In the genomic region with DNA sequence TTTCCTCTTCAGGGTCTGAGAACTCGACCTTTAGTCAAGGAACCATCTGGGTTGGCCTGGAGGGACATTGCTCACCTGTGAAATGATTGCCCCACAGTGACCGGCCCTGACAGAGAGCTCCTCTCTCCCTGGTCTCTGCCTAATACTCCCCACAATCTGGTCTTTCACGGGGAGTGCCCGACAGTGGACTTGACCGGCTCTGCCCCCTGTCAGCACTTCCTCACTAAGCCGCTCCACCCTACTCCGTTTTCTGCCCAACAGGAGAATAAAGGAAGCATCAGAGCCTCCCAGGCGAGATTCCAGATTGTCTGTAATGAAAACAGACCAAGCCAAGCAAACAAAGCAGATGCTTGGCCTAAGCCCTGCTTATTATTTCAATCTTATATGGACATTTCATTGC, we compare ENCODE assay signal across 30 cellular contexts.
DNase-seq lines count a peak whose midpoint lies in the region; ATAC-seq and TF ChIP-seq lines count a peak whose summit lies in the region.
"Had no signal": no experiment of that assay in that cellular context is flagged by ENCODE, and none has a peak within 500 bp of the region (broad histone marks: within the 10 kb centered on the region; RNA-seq: fewer than 3 reads in every experiment).

No MANE protein-coding gene starts in this region.

- ATAC-seq in HG02610 (IDR thresholded peaks at IDR 0.05; ENCODE audit: unreplicated experiment) (no peak), GM18502 (IDR thresholded peaks at IDR 0.05; ENCODE audit: poor library complexity, unreplicated experiment) (no peak)
- ATAC-seq: activated CD8-positive, alpha-beta memory T cell treated with anti-CD3 and anti-CD28 coated beads, Interleukin-2, amount 10 ng/mL, durations not matched to agents 7 days and 5 days; activated T-cell treated with anti-CD3 and anti-CD28 coated beads, Interleukin-2, amount 50 U/mL, for 72 hours; left colon; naive thymus-derived CD8-positive, alpha-beta T cell had no signal

- H3K27ac ChIP-seq in left ventricle myocardium inferior (replicated peaks) (peak overlapping the region; percentile 74), skin epidermis (peak overlapping the region in 17 of 21 experiments; percentile 5 to 80 (median 68)), neural progenitor cell (no peak overlapping the region)
- H3K27ac ChIP-seq: BLaER1 treated with 17β-estradiol and CSF1 and Interleukin-3, amounts not matched to agents 10 nM and 100 nM; ovary; transverse colon had no signal

- H3K4me1 Mint-ChIP-seq in neural progenitor cell = peaks cover 2% of the 10 kb centered on the region
- H3K4me1 Mint-ChIP-seq in activated CD4-positive, alpha-beta T cell treated with anti-CD3 and anti-CD28 coated beads, Interleukin-2, amount 10 ng/mL, durations not matched to agents 24 days and 14 days = no peaks in the 10 kb centered on the region
- H3K4me1 Mint-ChIP-seq: activated CD8-positive, alpha-beta memory T cell treated with anti-CD3 and anti-CD28 coated beads, Interleukin-2, amount 10 ng/mL, durations not matched to agents 7 days and 5 days; activated naive CD4-positive, alpha-beta T cell treated with anti-CD3 and anti-CD28 coated beads, Interleukin-2, amount 50 U/mL, for 24 hours; naive thymus-derived CD8-positive, alpha-beta T cell had no signal

- no peak overlapping the region for H3K9ac ChIP-seq in neural progenitor cell
- H3K9ac ChIP-seq: BLaER1 treated with 17β-estradiol and CSF1 and Interleukin-3, amounts not matched to agents 10 nM and 100 nM had no signal

- no peaks in the 10 kb centered on the region for H3F3A ChIP-seq in neural progenitor cell (ENCODE audit: low read depth)

- H4K20me1 ChIP-seq in neural progenitor cell (ENCODE audit: low read depth) = no peaks in the 10 kb centered on the region
- H4K20me1 ChIP-seq: BLaER1 treated with 17β-estradiol and CSF1 and Interleukin-3, amounts not matched to agents 10 nM and 100 nM had no signal

- H2AFZ ChIP-seq in neural progenitor cell (replicated peaks) = no peak overlapping the region

- H3K4me3 Mint-ChIP-seq in neural progenitor cell = no peak overlapping the region
- H3K4me3 Mint-ChIP-seq in activated CD4-positive, alpha-beta T cell treated with anti-CD3 and anti-CD28 coated beads, Interleukin-2, amount 10 ng/mL, durations not matched to agents 24 days and 14 days = no peak overlapping the region
- H3K4me3 Mint-ChIP-seq: activated CD8-positive, alpha-beta memory T cell treated with anti-CD3 and anti-CD28 coated beads, Interleukin-2, amount 10 ng/mL, durations not matched to agents 7 days and 5 days; activated naive CD4-positive, alpha-beta T cell treated with anti-CD3 and anti-CD28 coated beads, Interleukin-2, amount 50 U/mL, for 24 hours; activated T-cell treated with anti-CD3 and anti-CD28 coated beads, Interleukin-2, amount 50 U/mL, for 72 hours; dendritic cell treated with granulocyte-macrophage colony-stimulating factor and Interleukin-4, amounts not matched to agents 40 ng/mL and 50 ng/mL, for 4 days; mesothelial cell of epicardium; naive thymus-derived CD8-positive, alpha-beta T cell; stimulated activated naive CD8-positive, alpha-beta T cell treated with anti-CD3 and anti-CD28 coated beads, Interleukin-15, Interleukin-2, amounts not matched to agents 100 ng/mL and 50 ng/mL, for 24 hours had no signal

- no peak overlapping the region for H3K4me2 ChIP-seq in neural progenitor cell
- H3K4me2 ChIP-seq: BLaER1 treated with 17β-estradiol and CSF1 and Interleukin-3, amounts not matched to agents 10 nM and 100 nM had no signal

- H3K9me3 ChIP-seq in left ventricle myocardium inferior (replicated peaks) (no peaks in the 10 kb centered on the region), neural progenitor cell (ENCODE audit: low read depth) (no peaks in the 10 kb centered on the region)
- H3K9me3 ChIP-seq: BLaER1 treated with 17β-estradiol and CSF1 and Interleukin-3, amounts not matched to agents 10 nM and 100 nM; Caco-2; ovary; transverse colon had no signal

- H3K79me2 ChIP-seq in neural progenitor cell (ENCODE audit: low read depth) = no peaks in the 10 kb centered on the region

- peaks cover 4% of the 10 kb centered on the region for H3K27me3 Mint-ChIP-seq in neural progenitor cell (ENCODE audit: insufficient read depth, low read depth)
- H3K27me3 Mint-ChIP-seq in activated CD4-positive, alpha-beta T cell treated with anti-CD3 and anti-CD28 coated beads, Interleukin-2, amount 10 ng/mL, durations not matched to agents 24 days and 14 days = no peaks in the 10 kb centered on the region
- H3K27me3 Mint-ChIP-seq: activated naive CD4-positive, alpha-beta T cell treated with anti-CD3 and anti-CD28 coated beads, Interleukin-2, amount 50 U/mL, for 24 hours; dendritic cell treated with granulocyte-macrophage colony-stimulating factor and Interleukin-4, amounts not matched to agents 40 ng/mL and 50 ng/mL, for 4 days had no signal

- H3K27me3 ChIP-seq in left ventricle myocardium inferior (ENCODE audit: low read depth) (no peaks in the 10 kb centered on the region), neural progenitor cell (no peaks in the 10 kb centered on the region)
- H3K27me3 ChIP-seq: BLaER1 treated with 17β-estradiol and CSF1 and Interleukin-3, amounts not matched to agents 10 nM and 100 nM; ovary; transverse colon had no signal

- no peaks in the 10 kb centered on the region for H3K36me3 Mint-ChIP-seq in neural progenitor cell
- H3K36me3 Mint-ChIP-seq in activated CD4-positive, alpha-beta T cell treated with anti-CD3 and anti-CD28 coated beads, Interleukin-2, amount 10 ng/mL, durations not matched to agents 24 days and 14 days (ENCODE audit: low read depth) = no peaks in the 10 kb centered on the region
- H3K36me3 Mint-ChIP-seq: activated CD8-positive, alpha-beta memory T cell treated with anti-CD3 and anti-CD28 coated beads, Interleukin-2, amount 10 ng/mL, durations not matched to agents 7 days and 5 days; activated naive CD4-positive, alpha-beta T cell treated with anti-CD3 and anti-CD28 coated beads, Interleukin-2, amount 50 U/mL, for 24 hours; mesothelial cell of epicardium; naive thymus-derived CD8-positive, alpha-beta T cell had no signal

- intact Hi-C loops in left ventricle myocardium inferior (cut with micrococcal nuclease) = no loop called here
- intact Hi-C loops in activated CD4-positive, alpha-beta T cell treated with anti-CD3 and anti-CD28 coated beads, Interleukin-2, amount 10 ng/mL, durations not matched to agents 24 days and 14 days (cut with micrococcal nuclease) = no loop called here

- H3K9me3 Mint-ChIP-seq in neural progenitor cell = no peaks in the 10 kb centered on the region
- H3K9me3 Mint-ChIP-seq in activated CD4-positive, alpha-beta T cell treated with anti-CD3 and anti-CD28 coated beads, Interleukin-2, amount 10 ng/mL, durations not matched to agents 24 days and 14 days = no peaks in the 10 kb centered on the region
- H3K9me3 Mint-ChIP-seq: activated naive CD4-positive, alpha-beta T cell treated with anti-CD3 and anti-CD28 coated beads, Interleukin-2, amount 50 U/mL, for 24 hours; activated T-cell treated with anti-CD3 and anti-CD28 coated beads, Interleukin-2, amount 50 U/mL, for 72 hours; dendritic cell treated with granulocyte-macrophage colony-stimulating factor and Interleukin-4, amounts not matched to agents 40 ng/mL and 50 ng/mL, for 4 days; mesothelial cell of epicardium; naive thymus-derived CD8-positive, alpha-beta T cell; stimulated activated naive CD8-positive, alpha-beta T cell treated with anti-CD3 and anti-CD28 coated beads, Interleukin-15, Interleukin-2, amounts not matched to agents 100 ng/mL and 50 ng/mL, for 24 hours had no signal

- H3K4me3 ChIP-seq in left ventricle myocardium inferior (no peak overlapping the region), skin epidermis (no peak overlapping the region), neural progenitor cell (no peak overlapping the region)
- H3K4me3 ChIP-seq: BLaER1 treated with 17β-estradiol and CSF1 and Interleukin-3, amounts not matched to agents 10 nM and 100 nM; ovary; transverse colon had no signal

- no peak overlapping the region for H3K27ac Mint-ChIP-seq in neural progenitor cell
- H3K27ac Mint-ChIP-seq in activated CD4-positive, alpha-beta T cell treated with anti-CD3 and anti-CD28 coated beads, Interleukin-2, amount 10 ng/mL, durations not matched to agents 24 days and 14 days = no peak overlapping the region
- H3K27ac Mint-ChIP-seq: activated CD8-positive, alpha-beta memory T cell treated with anti-CD3 and anti-CD28 coated beads, Interleukin-2, amount 10 ng/mL, durations not matched to agents 7 days and 5 days; activated naive CD4-positive, alpha-beta T cell treated with anti-CD3 and anti-CD28 coated beads, Interleukin-2, amount 50 U/mL, for 24 hours; activated T-cell treated with anti-CD3 and anti-CD28 coated beads, Interleukin-2, amount 50 U/mL, for 72 hours; dendritic cell treated with granulocyte-macrophage colony-stimulating factor and Interleukin-4, amounts not matched to agents 40 ng/mL and 50 ng/mL, for 4 days; mesothelial cell of epicardium; stimulated activated naive CD8-positive, alpha-beta T cell treated with anti-CD3 and anti-CD28 coated beads, Interleukin-15, Interleukin-2, amounts not matched to agents 100 ng/mL and 50 ng/mL, for 24 hours had no signal

- TF ChIP-seq CTCF in left ventricle myocardium inferior (IDR thresholded peaks at IDR 0.05; ENCODE audit: borderline replicate concordance) (no peak), neural progenitor cell (IDR thresholded peaks at IDR 0.05) (no peak)

- DNase-seq in AG08395 (ENCODE audit: low spot score) = peak; percentile 35
- DNase-seq in NCI-H82 treated with DMSO at 0.1 percent for 48 hours (lab: John Stamatoyannopoulos, UW; ENCODE audit: unreplicated experiment) = peak; percentile 9
- no peak for DNase-seq in left ventricle myocardium inferior
- DNase-seq in neural progenitor cell (ENCODE audit: low spot score) = no peak
- no peak for DNase-seq in activated CD4-positive, alpha-beta T cell treated with anti-CD3 and anti-CD28 coated beads, Interleukin-2, amount 10 ng/mL, durations not matched to agents 24 days and 14 days
- DNase-seq: activated CD4-positive, alpha-beta T cell treated with anti-CD3 and anti-CD28 coated beads, Interleukin-2, amount 50 U/mL, for 1 hour; activated CD8-positive, alpha-beta memory T cell treated with anti-CD3 and anti-CD28 coated beads, Interleukin-2, amount 10 ng/mL, durations not matched to agents 7 days and 5 days; activated T-cell treated with anti-CD3 and anti-CD28 coated beads, Interleukin-2, amount 50 U/mL, for 72 hours; Caco-2; DMS79 treated with DMSO at 0.1 percent for 48 hours; glutamatergic neuron; H7; Kasumi-1; naive thymus-derived CD8-positive, alpha-beta T cell; NCI-H1048; NCI-H187; NCI-H2171 treated with DMSO at 0.1 percent for 48 hours; retina; T-helper 9 cell; transverse colon had no signal

- H3K4me1 ChIP-seq in left ventricle myocardium inferior (peaks cover 26% of the 10 kb centered on the region), neural progenitor cell (no peaks in the 10 kb centered on the region)
- H3K4me1 ChIP-seq: BLaER1 treated with 17β-estradiol and CSF1 and Interleukin-3, amounts not matched to agents 10 nM and 100 nM had no signal

- H3K36me3 ChIP-seq in left ventricle myocardium inferior (no peaks in the 10 kb centered on the region), neural progenitor cell (no peaks in the 10 kb centered on the region)
- H3K36me3 ChIP-seq: BLaER1 treated with 17β-estradiol and CSF1 and Interleukin-3, amounts not matched to agents 10 nM and 100 nM; ovary; transverse colon had no signal

Comparison
In these comparisons a context has a peak if more than half of its experiments do, and no peak if none do; other contexts are left out.
1. DNase-seq: peak in AG08395 (single experiment) and NCI-H82 treated with DMSO at 0.1 percent for 48 hours (single experiment); none in left ventricle myocardium inferior (single experiment), neural progenitor cell (single experiment) and activated CD4-positive, alpha-beta T cell treated with anti-CD3 and anti-CD28 coated beads, Interleukin-2, amount 10 ng/mL, durations not matched to agents 24 days and 14 days (single experiment).